Comparison of ENCODE assay signal across 13 cellular contexts in genomic region chr1:19418503-19418971, GRCh38.
A peak's percentile ranks its signal among the peaks of the same experiment; 100 is the strongest.
DNase-seq lines count a peak whose midpoint lies in the region; ATAC-seq, FAIRE-seq and TF ChIP-seq lines count a peak whose summit lies in the region.
"Had no signal": no experiment of that assay in that cellular context is flagged by ENCODE, and none has a peak within 500 bp of the region (broad histone marks: within the 10 kb centered on the region; RNA-seq: fewer than 3 reads in every experiment).

No MANE protein-coding gene starts in this region.

- no peak overlapping the region for H2BK20ac ChIP-seq in H9 (ENCODE audit: low read depth, low read length, poor library complexity, severe bottlenecking)

- H3K27ac Mint-ChIP-seq in H9: peak overlapping the region; percentile 21 to 89 (median 40); a peak in 4 of 7 replicates
- H3K27ac Mint-ChIP-seq in astrocyte (ENCODE audit: unreplicated experiment): no peak overlapping the region

- H3K27me3 ChIP-seq in H9 (ENCODE audit: insufficient read depth, low read length): no peaks in the 10 kb centered on the region
- no peaks in the 10 kb centered on the region for H3K27me3 ChIP-seq in astrocyte (ENCODE audit: insufficient read depth, low read length)
- no peaks in the 10 kb centered on the region for H3K27me3 ChIP-seq in mucosa of rectum (ENCODE audit: control insufficient read depth in 2 of 2, insufficient read depth in 2 of 2, low read length in 2 of 2)
- H3K27me3 ChIP-seq: thyroid gland had no signal

- no peaks in the 10 kb centered on the region for H3K9me3 Mint-ChIP-seq in H9
- H3K9me3 Mint-ChIP-seq in astrocyte (ENCODE audit: unreplicated experiment): peaks cover 3% of the 10 kb centered on the region

- H2BK15ac ChIP-seq in H9 (ENCODE audit: low read depth, low read length): no peak overlapping the region

- no peak overlapping the region for H2BK12ac ChIP-seq in H9 (ENCODE audit: insufficient read length, low read depth, low read length)

- H3K9me3 ChIP-seq in H9 (ENCODE audit: control insufficient read depth, low read depth, low read length) (no peaks in the 10 kb centered on the region), astrocyte (ENCODE audit: insufficient read depth, low read depth, low read length) (no peaks in the 10 kb centered on the region), mucosa of rectum (ENCODE audit: control insufficient read depth in 2 of 2, low read length in 2 of 2) (no peaks in the 10 kb centered on the region)
- H3K9me3 ChIP-seq: thyroid gland had no signal

- no peak overlapping the region for H2BK120ac ChIP-seq in H9 (ENCODE audit: low read depth, low read length, poor library complexity, severe bottlenecking)

- H3K23ac ChIP-seq in H9 (ENCODE audit: insufficient read length, low read depth, low read length): no peak overlapping the region

- H3K4me3 ChIP-seq in AG10803 (ENCODE audit: low read length): no peak overlapping the region
- H3K4me3 ChIP-seq in astrocyte (ENCODE audit: insufficient read depth, low read depth, low read length): no peak overlapping the region
- no peak overlapping the region for H3K4me3 ChIP-seq in mucosa of rectum (ENCODE audit: low read length in 2 of 2)
- H3K4me3 ChIP-seq: thyroid gland had no signal

- FAIRE-seq in astrocyte (lab: Jason Lieb, UNC): no peak

- H3K27ac ChIP-seq in H9 (ENCODE audit: insufficient read length, low read depth, low read length): no peak overlapping the region
- peak overlapping the region; percentile 21 for H3K27ac ChIP-seq in astrocyte (ENCODE audit: low read depth, low read length)
- H3K27ac ChIP-seq in mucosa of rectum (ENCODE audit: low read depth in 2 of 2, low read length in 2 of 2): peak overlapping the region; percentile 28 to 56
- H3K27ac ChIP-seq: parathyroid adenoma, thyroid gland had no signal

- no peak for ATAC-seq in HG03457 (IDR thresholded peaks at IDR 0.05; ENCODE audit: unreplicated experiment)

- H3K9ac ChIP-seq in H9 (ENCODE audit: extremely low read depth, insufficient read length, low read length) (no peak overlapping the region), astrocyte (ENCODE audit: low read length) (no peak overlapping the region), mucosa of rectum (ENCODE audit: low read depth in 1 of 2, low read length in 2 of 2) (no peak overlapping the region)
- H3K9ac ChIP-seq: parathyroid adenoma had no signal

- no peak overlapping the region for H4K8ac ChIP-seq in H9 (replicated peaks; ENCODE audit: insufficient read length, low read depth, low read length)

- H3K4me3 Mint-ChIP-seq in H9: no peak overlapping the region
- H3K4me3 Mint-ChIP-seq in astrocyte (ENCODE audit: unreplicated experiment): peak overlapping the region; percentile 10

- no peak overlapping the region for H3K4ac ChIP-seq in H9 (ENCODE audit: low read depth, low read length)

- no CpG with 5 or more reads among the region's 5 CpGs for WGBS in H9 (ENCODE audit: extremely low coverage, insufficient read length, low lambda C conversion rate)

- no peak overlapping the region for H2BK5ac ChIP-seq in H9 (ENCODE audit: insufficient read length, low read length)

- H3K56ac ChIP-seq in H9 (ENCODE audit: insufficient read length, low read depth, low read length): no peak overlapping the region

- H4K20me1 ChIP-seq in H9 (ENCODE audit: control insufficient read depth, insufficient read depth, insufficient read length) (no peaks in the 10 kb centered on the region), astrocyte (ENCODE audit: insufficient read depth, low read length) (peaks cover 99% of the 10 kb centered on the region)

- H3K4me2 ChIP-seq in H9 (ENCODE audit: insufficient read depth, insufficient read length, low read length) (no peak overlapping the region), astrocyte (ENCODE audit: low read length) (no peak overlapping the region)

- H3T11ph ChIP-seq in H9 (ENCODE audit: low read length): no peak overlapping the region

- DNase-seq in AG10803 (ENCODE audit: low read depth) (peak; percentile 62), H9 (no peak), astrocyte (ENCODE audit: low read depth) (no peak), DMS53 treated with DMSO at 0.1 percent for 48 hours (lab: John Stamatoyannopoulos, UW; ENCODE audit: unreplicated experiment) (no peak), D341Med (ENCODE audit: low spot score) (no peak)
- DNase-seq in activated CD8-positive, alpha-beta memory T cell treated with anti-CD3 and anti-CD28 coated beads, Interleukin-2, amount 50 U/mL, for 4 hours: no peak
- DNase-seq: activated CD8-positive, alpha-beta memory T cell treated with anti-CD3 and anti-CD28 coated beads, Interleukin-2, amount 50 U/mL, for 48 hours; NCI-H1105; NK-92 treated with Interleukin-12 subunit alpha and Interleukin-12 subunit beta, amount 100 ng/mL, for 24 hours; thyroid gland had no signal

- TF ChIP-seq CTCF in AG10803 (conservative IDR thresholded peaks at IDR 0.05; ENCODE audit: low read length): no peak
- no peak for TF ChIP-seq CTCF in H9 (conservative IDR thresholded peaks at IDR 0.05)
- no peak for TF ChIP-seq CTCF in astrocyte (IDR thresholded peaks at IDR 0.05; ENCODE audit: insufficient read depth, low read depth, low read length)

- no peaks in the 10 kb centered on the region; the same call in 1 of the 2 replicates for H3K4me1 ChIP-seq in H9 (ENCODE audit: insufficient read depth, low read length)
- H3K4me1 ChIP-seq in astrocyte (ENCODE audit: insufficient read depth, low read length): peaks cover 7% of the 10 kb centered on the region
- H3K4me1 ChIP-seq in mucosa of rectum (ENCODE audit: control insufficient read depth in 2 of 2, insufficient read depth in 2 of 2, low read length in 2 of 2): peaks cover 14 to 16% of the 10 kb centered on the region in 2 donors

- H3K36me3 Mint-ChIP-seq in H9 (ENCODE audit: insufficient read depth in 1 of 3, low read depth in 3 of 3) (peaks cover 18 to 41% (median 22%) of the 10 kb centered on the region in 3 experiments; a peak in 6 of 7 replicates), astrocyte (ENCODE audit: low read depth, unreplicated experiment) (peaks cover 9% of the 10 kb centered on the region)

- no peak overlapping the region for H3K18ac ChIP-seq in H9 (ENCODE audit: insufficient read length, low read depth, low read length)

- peaks cover 8% of the 10 kb centered on the region for H3K79me1 ChIP-seq in H9 (ENCODE audit: insufficient read depth, low read depth, low read length, poor library complexity, severe bottlenecking)

- no peak overlapping the region for H2AFZ ChIP-seq in H9 (ENCODE audit: low read length)
- H2AFZ ChIP-seq in astrocyte (ENCODE audit: low read depth, low read length): no peak overlapping the region
- H2AFZ ChIP-seq: parathyroid adenoma had no signal

- peaks cover 26% of the 10 kb centered on the region for H3K36me3 ChIP-seq in astrocyte (ENCODE audit: insufficient read depth, low read length)
- peaks cover 17 to 23% of the 10 kb centered on the region in 2 donors for H3K36me3 ChIP-seq in mucosa of rectum (ENCODE audit: control insufficient read depth in 2 of 2, insufficient read depth in 2 of 2, low read length in 2 of 2)

- H3K23me2 ChIP-seq in H9 (ENCODE audit: insufficient read length, low read depth, low read length, poor library complexity, severe bottlenecking): no peaks in the 10 kb centered on the region

- no peak overlapping the region for H4K5ac ChIP-seq in H9 (ENCODE audit: insufficient read length, low read depth, low read length)

- H4K91ac ChIP-seq in H9 (ENCODE audit: insufficient read length, low read depth, low read length): no peak overlapping the region

- peaks cover 18% of the 10 kb centered on the region for H3K79me2 ChIP-seq in H9 (ENCODE audit: insufficient read depth, low read length)
- peaks cover 100% of the 10 kb centered on the region for H3K79me2 ChIP-seq in astrocyte (ENCODE audit: insufficient read depth, low read length)

- H3K14ac ChIP-seq in H9 (ENCODE audit: insufficient read depth, low read length): no peak overlapping the region

- H3K27me3 Mint-ChIP-seq in H9 (ENCODE audit: low read depth) (no peaks in the 10 kb centered on the region), astrocyte (ENCODE audit: low read depth, unreplicated experiment) (no peaks in the 10 kb centered on the region)

- H2AK5ac ChIP-seq in H9 (ENCODE audit: insufficient read length, low read length): no peak overlapping the region

- H3K4me1 Mint-ChIP-seq in H9 (peaks cover 19 to 31% of the 10 kb centered on the region in 2 experiments), astrocyte (ENCODE audit: low read depth, unreplicated experiment) (peaks cover 17% of the 10 kb centered on the region)
